15 cellular contexts compared by ENCODE assay signal in genomic region chr7:930975-931758, GRCh38. TPM values are rescaled to one million over a fixed set of nuclear protein-coding genes. Genes with fewer than 3 reads are reported as not detected.
DNase-seq lines count a peak whose midpoint lies in the region; ATAC-seq and TF ChIP-seq lines count a peak whose summit lies in the region.
"Had no signal": no experiment of that assay in that cellular context is flagged by ENCODE, and none has a peak within 500 bp of the region (broad histone marks: within the 10 kb centered on the region; RNA-seq: fewer than 3 reads in every experiment).

No MANE protein-coding gene starts in this region.

- no peaks in the 10 kb centered on the region for H3K27me3 Mint-ChIP-seq in activated T-helper 2 cell treated with anti-CD3 and anti-CD28 coated beads, Interferon-gamma antibody, Interleukin-2, Interleukin-4, amounts not matched to agents 10 μg/mL and 5 μg/mL and 100 μg/mL, durations not matched to agents 14 hours and 24 hours and 36 hours (ENCODE audit: low read depth)
- peaks cover 0 to 2% (median 0%) of the 10 kb centered on the region in 5 donors for H3K27me3 Mint-ChIP-seq in naive thymus-derived CD4-positive, alpha-beta T cell
- H3K27me3 Mint-ChIP-seq: progenitor cell of endocrine pancreas had no signal

- no peak overlapping the region for H3K4me3 Mint-ChIP-seq in activated T-helper 2 cell treated with anti-CD3 and anti-CD28 coated beads, Interferon-gamma antibody, Interleukin-2, Interleukin-4, amounts not matched to agents 10 μg/mL and 5 μg/mL and 100 μg/mL, durations not matched to agents 14 hours and 24 hours and 36 hours (ENCODE audit: low read depth)
- peak overlapping the region in 1 of 10 donors; percentile 59 for H3K4me3 Mint-ChIP-seq in naive thymus-derived CD4-positive, alpha-beta T cell

- H3K4me1 ChIP-seq in BE2C = no peaks in the 10 kb centered on the region; the same call in 1 of the 2 replicates
- peaks cover 0 to 5% of the 10 kb centered on the region in 2 donors for H3K4me1 ChIP-seq in naive thymus-derived CD4-positive, alpha-beta T cell (ENCODE audit: control insufficient read depth in 2 of 2, insufficient read depth in 2 of 2, low read length in 2 of 2)

- TF ChIP-seq CTCF in BE2C (IDR thresholded peaks at IDR 0.05; ENCODE audit: low read depth, low read length) (no peak), HL-60 (IDR thresholded peaks at IDR 0.05; ENCODE audit: insufficient read depth, low read length) (no peak)

- H3K27me3 ChIP-seq in BE2C (no peaks in the 10 kb centered on the region), HL-60 (ENCODE audit: insufficient read depth, poor library complexity, severe bottlenecking) (no peaks in the 10 kb centered on the region)
- H3K27me3 ChIP-seq in naive thymus-derived CD4-positive, alpha-beta T cell (ENCODE audit: control insufficient read depth in 2 of 2, insufficient read depth in 2 of 2, low read length in 2 of 2) = no peaks in the 10 kb centered on the region

- H3K36me3 ChIP-seq in BE2C = no peaks in the 10 kb centered on the region
- no peaks in the 10 kb centered on the region for H3K36me3 ChIP-seq in naive thymus-derived CD4-positive, alpha-beta T cell (ENCODE audit: control insufficient read depth in 2 of 3, insufficient read depth in 3 of 3, low read length in 3 of 3)

- no peaks in the 10 kb centered on the region for H3K9me3 ChIP-seq in BE2C
- no peaks in the 10 kb centered on the region for H3K9me3 ChIP-seq in naive thymus-derived CD4-positive, alpha-beta T cell (ENCODE audit: control insufficient read depth in 2 of 3, low read length in 3 of 3)

- CTCF ChIA-PET in naive thymus-derived CD4-positive, alpha-beta T cell (lab: Charles Lee) = interaction anchor here (2.1 kb wide), 1 partner anchor 22 kb away, joined by 4 read pairs; no protein-coding TSS in a partner anchor

- peaks cover 35% of the 10 kb centered on the region for H3K36me3 Mint-ChIP-seq in activated T-helper 2 cell treated with anti-CD3 and anti-CD28 coated beads, Interferon-gamma antibody, Interleukin-2, Interleukin-4, amounts not matched to agents 10 μg/mL and 5 μg/mL and 100 μg/mL, durations not matched to agents 14 hours and 24 hours and 36 hours (ENCODE audit: low read depth)
- H3K36me3 Mint-ChIP-seq in naive thymus-derived CD4-positive, alpha-beta T cell = peaks cover 0 to 7% (median 0%) of the 10 kb centered on the region in 5 donors

- no peaks in the 10 kb centered on the region for H3K9me3 Mint-ChIP-seq in activated T-helper 2 cell treated with anti-CD3 and anti-CD28 coated beads, Interferon-gamma antibody, Interleukin-2, Interleukin-4, amounts not matched to agents 10 μg/mL and 5 μg/mL and 100 μg/mL, durations not matched to agents 14 hours and 24 hours and 36 hours
- H3K9me3 Mint-ChIP-seq in naive thymus-derived CD4-positive, alpha-beta T cell = no peaks in the 10 kb centered on the region

- H3K4me1 Mint-ChIP-seq in activated T-helper 2 cell treated with anti-CD3 and anti-CD28 coated beads, Interferon-gamma antibody, Interleukin-2, Interleukin-4, amounts not matched to agents 10 μg/mL and 5 μg/mL and 100 μg/mL, durations not matched to agents 14 hours and 24 hours and 36 hours (ENCODE audit: low read depth) = peaks cover 16% of the 10 kb centered on the region
- H3K4me1 Mint-ChIP-seq in naive thymus-derived CD4-positive, alpha-beta T cell = peaks cover 0 to 22% (median 4%) of the 10 kb centered on the region in 7 donors

- intact Hi-C loops in activated T-helper 2 cell treated with anti-CD3 and anti-CD28 coated beads, Interferon-gamma antibody, Interleukin-2, Interleukin-4, amounts not matched to agents 10 μg/mL and 5 μg/mL and 100 μg/mL, durations not matched to agents 14 hours and 24 hours and 36 hours (cut with micrococcal nuclease) = loop anchor here (2.0 kb wide), 1 partner anchor 44 kb away; the partner anchor contains the start of gene COX19
- intact Hi-C loops in naive thymus-derived CD4-positive, alpha-beta T cell (cut with micrococcal nuclease) = no loop called here

- peak overlapping the region; percentile 46 for H3K27ac ChIP-seq in HL-60 (replicated peaks)
- H3K27ac ChIP-seq in naive thymus-derived CD4-positive, alpha-beta T cell (ENCODE audit: low read depth, low read length) = no peak overlapping the region
- H3K27ac ChIP-seq: C4-2B had no signal

- POLR2A ChIA-PET in naive thymus-derived CD4-positive, alpha-beta T cell (lab: Charles Lee) = interaction anchor here (0.6 to 0.7 kb wide), 3 partner anchors 10 to 54 kb away, joined by 3 read pairs; partner anchors contain the start of gene GET4

- H3K27ac Mint-ChIP-seq in activated T-helper 2 cell treated with anti-CD3 and anti-CD28 coated beads, Interferon-gamma antibody, Interleukin-2, Interleukin-4, amounts not matched to agents 10 μg/mL and 5 μg/mL and 100 μg/mL, durations not matched to agents 14 hours and 24 hours and 36 hours = peak overlapping the region; percentile 12
- H3K27ac Mint-ChIP-seq in naive thymus-derived CD4-positive, alpha-beta T cell = peak overlapping the region in 2 of 9 donors; percentile 33 to 72
- H3K27ac Mint-ChIP-seq: progenitor cell of endocrine pancreas had no signal

- no peak overlapping the region for H3K4me3 ChIP-seq in BE2C (ENCODE audit: low read depth, low read length)
- no peak overlapping the region for H3K4me3 ChIP-seq in HL-60 (replicated peaks; ENCODE audit: insufficient read depth, low read length)
- H3K4me3 ChIP-seq in naive thymus-derived CD4-positive, alpha-beta T cell (ENCODE audit: low read length) = no peak overlapping the region

- DNase-seq in BE2C = peak; percentile 1
- peak; percentile 77 to 85 for DNase-seq in HL-60 (ENCODE audit: low read depth in 1 of 2, low spot score in 1 of 2)
- no peak for DNase-seq in activated T-helper 2 cell treated with anti-CD3 and anti-CD28 coated beads, Interferon-gamma antibody, Interleukin-2, Interleukin-4, amounts not matched to agents 10 μg/mL and 5 μg/mL and 100 μg/mL, durations not matched to agents 14 hours and 24 hours and 36 hours (ENCODE audit: low spot score)
- DNase-seq in naive thymus-derived CD4-positive, alpha-beta T cell = no peak
- DNase-seq in DMS114 treated with DMSO at 0.1 percent for 48 hours (lab: John Stamatoyannopoulos, UW; ENCODE audit: unreplicated experiment) = no peak
- DNase-seq in medulla oblongata (ENCODE audit: extremely low spot score) = no peak
- no peak for DNase-seq in occipital lobe (lab: John Stamatoyannopoulos, UW)
- DNase-seq: activated CD4-positive, alpha-beta T cell treated with anti-CD3 and anti-CD28 coated beads for 1 hour; effector memory CD4-positive, alpha-beta T cell; NCI-H1092 treated with DMSO at 0.1 percent for 48 hours; NCI-H2227 treated with DMSO at 0.1 percent for 48 hours had no signal

- ATAC-seq in naive thymus-derived CD4-positive, alpha-beta T cell = peak; percentile 21
- no peak for ATAC-seq in GM18520 (IDR thresholded peaks at IDR 0.05; ENCODE audit: unreplicated experiment)

RNA-seq across cellular contexts. Expression of gene ADAP1, which starts 23.3 kb away (rescaled TPM):
- polyA plus RNA-seq in BE2C (2012; ENCODE audit: insufficient read depth, insufficient read length, low read depth) = 37.8 TPM
- 62.8 and 65.2 TPM in 2 replicates for total RNA-seq in activated T-helper 2 cell treated with anti-CD3 and anti-CD28 coated beads, Interferon-gamma antibody, Interleukin-2, Interleukin-4, amounts not matched to agents 10 μg/mL and 5 μg/mL and 100 μg/mL, durations not matched to agents 14 hours and 24 hours and 36 hours
- 10 to 100 TPM in 3 of 5 experiments, 1 to 10 TPM in 2; 5.0 to 68.6 (median 17.3) TPM for total RNA-seq in naive thymus-derived CD4-positive, alpha-beta T cell
- 1 to 10 TPM; 3.8 to 5.5 TPM for polyA plus RNA-seq in naive thymus-derived CD4-positive, alpha-beta T cell
- total RNA-seq in occipital lobe = 32.0 TPM

RNA-seq across cellular contexts. Expression of gene COX19, which starts 44.2 kb away (rescaled TPM):
- 18.8 TPM for polyA plus RNA-seq in BE2C (2012; ENCODE audit: insufficient read depth, insufficient read length, low read depth)
- 15.0 and 17.2 TPM in 2 replicates for total RNA-seq in activated T-helper 2 cell treated with anti-CD3 and anti-CD28 coated beads, Interferon-gamma antibody, Interleukin-2, Interleukin-4, amounts not matched to agents 10 μg/mL and 5 μg/mL and 100 μg/mL, durations not matched to agents 14 hours and 24 hours and 36 hours
- total RNA-seq in naive thymus-derived CD4-positive, alpha-beta T cell = 10 to 100 TPM; 18.3 to 48.2 (median 46.1) TPM
- polyA plus RNA-seq in naive thymus-derived CD4-positive, alpha-beta T cell = 10 to 100 TPM; 26.7 to 28.1 TPM
- total RNA-seq in occipital lobe = 16.4 TPM

RNA-seq across cellular contexts. Expression of gene CYP2W1, which starts 51.8 kb away (rescaled TPM):
- polyA plus RNA-seq in BE2C (2012; ENCODE audit: insufficient read depth, insufficient read length, low read depth) = 0.19 TPM
- not detected in 2 replicates for total RNA-seq in activated T-helper 2 cell treated with anti-CD3 and anti-CD28 coated beads, Interferon-gamma antibody, Interleukin-2, Interleukin-4, amounts not matched to agents 10 μg/mL and 5 μg/mL and 100 μg/mL, durations not matched to agents 14 hours and 24 hours and 36 hours
- total RNA-seq in naive thymus-derived CD4-positive, alpha-beta T cell = not detected
- polyA plus RNA-seq in naive thymus-derived CD4-positive, alpha-beta T cell = not detected
- total RNA-seq in occipital lobe = not detected
- total RNA-seq: mononuclear cell had no signal

RNA-seq across cellular contexts. Expression of gene GET4, which starts 54.8 kb away (rescaled TPM):
- polyA plus RNA-seq in BE2C (2012; ENCODE audit: insufficient read depth, insufficient read length, low read depth) = 190 TPM
- total RNA-seq in activated T-helper 2 cell treated with anti-CD3 and anti-CD28 coated beads, Interferon-gamma antibody, Interleukin-2, Interleukin-4, amounts not matched to agents 10 μg/mL and 5 μg/mL and 100 μg/mL, durations not matched to agents 14 hours and 24 hours and 36 hours = 32.2 and 35.9 TPM in 2 replicates
- total RNA-seq in naive thymus-derived CD4-positive, alpha-beta T cell = 10 to 100 TPM; 42.6 to 82.1 (median 52.6) TPM
- polyA plus RNA-seq in naive thymus-derived CD4-positive, alpha-beta T cell = 10 to 100 TPM; 20.5 to 38.6 TPM
- 16.2 TPM for total RNA-seq in occipital lobe

Comparison
In these comparisons a context has a peak if more than half of its experiments do, and no peak if none do; other contexts are left out.
1. DNase-seq: peak in BE2C (single experiment) and HL-60 (2 of 2); none in activated T-helper 2 cell treated with anti-CD3 and anti-CD28 coated beads, Interferon-gamma antibody, Interleukin-2, Interleukin-4, amounts not matched to agents 10 μg/mL and 5 μg/mL and 100 μg/mL, durations not matched to agents 14 hours and 24 hours and 36 hours (single experiment), naive thymus-derived CD4-positive, alpha-beta T cell (0 of 9), DMS114 treated with DMSO at 0.1 percent for 48 hours (single experiment), medulla oblongata (single experiment) and occipital lobe (single experiment).